9 cellular contexts compared by ENCODE assay signal in the genomic region with DNA sequence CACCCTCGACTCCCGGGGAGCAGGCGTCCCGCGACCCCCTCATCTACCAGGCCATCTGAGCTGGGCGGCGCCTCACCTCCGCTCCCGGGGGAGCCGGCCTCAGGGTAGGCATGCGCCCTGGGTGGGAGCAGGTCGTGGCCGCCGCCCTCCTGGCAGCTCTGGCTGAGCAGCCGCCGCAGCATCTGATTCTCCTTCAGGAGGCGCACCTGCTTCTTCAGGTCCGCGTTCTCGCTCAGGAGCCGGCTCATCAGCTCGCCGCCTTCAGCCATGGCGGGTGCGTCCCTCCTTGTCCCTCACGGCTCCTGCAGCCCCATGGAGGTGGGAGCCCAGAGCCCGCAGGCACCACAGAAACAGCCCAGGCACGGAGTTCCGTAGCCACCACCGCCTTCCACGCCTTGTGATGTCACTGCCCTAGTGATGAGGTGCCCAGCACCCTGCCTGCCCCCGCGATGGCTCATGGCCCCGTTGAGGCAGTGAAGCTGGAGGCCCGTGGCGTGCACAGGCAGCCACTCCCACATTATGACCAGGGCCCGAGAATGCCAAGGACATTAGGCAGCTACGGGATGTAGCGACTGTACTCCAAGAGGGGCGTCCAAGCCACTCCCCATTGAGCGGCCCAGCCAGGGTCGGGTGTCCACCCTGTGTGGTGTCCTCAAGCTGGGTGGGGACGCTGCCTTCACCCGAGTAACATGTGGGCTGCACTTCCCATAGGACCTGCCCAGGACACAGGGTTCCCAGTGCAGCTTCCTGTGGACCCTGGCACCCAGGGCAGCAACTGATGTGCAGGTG. TPM values are rescaled to one million over a fixed set of nuclear protein-coding genes. Genes with fewer than 3 reads are reported as not detected.
DNase-seq lines count a peak whose midpoint lies in the region; ATAC-seq and TF ChIP-seq lines count a peak whose summit lies in the region.
"Had no signal": no experiment of that assay in that cellular context is flagged by ENCODE, and none has a peak within 500 bp of the region (broad histone marks: within the 10 kb centered on the region; RNA-seq: fewer than 3 reads in every experiment).

No MANE protein-coding gene starts in this region.

- no peaks in the 10 kb centered on the region for H3K79me2 ChIP-seq in neural cell (replicated peaks; ENCODE audit: insufficient read depth, low read length)

- TF ChIP-seq EP300 in neural cell (conservative IDR thresholded peaks at IDR 0.05; ENCODE audit: poor library complexity, severe bottlenecking), result no peak

- H3K4me3 Mint-ChIP-seq in endodermal cell, result peak overlapping the region; percentile 51

- no peak for ATAC-seq in GM18907 (IDR thresholded peaks at IDR 0.05; ENCODE audit: unreplicated experiment)

- H3K27ac Mint-ChIP-seq in endodermal cell, result peak overlapping the region; percentile 44

- H3F3A ChIP-seq in neural cell (ENCODE audit: insufficient read depth, low read length, poor library complexity, severe bottlenecking), result no peaks in the 10 kb centered on the region

- DNase-seq in CMK (ENCODE audit: low read depth), result peak; percentile 29
- no peak for DNase-seq in NT2/D1 (ENCODE audit: low read depth, low spot score)
- peak; percentile 64 for DNase-seq in endodermal cell
- no peak for DNase-seq in tibial artery
- DNase-seq in NCI-H1417 (lab: John Stamatoyannopoulos, UW), result no peak
- no peak for DNase-seq in NCI-H2171 treated with DMSO at 0.1 percent for 48 hours (lab: John Stamatoyannopoulos, UW)
- DNase-seq: MV-4-11 had no signal

- H3K27ac ChIP-seq in endodermal cell (ENCODE audit: low read depth, low read length) (no peak overlapping the region), neural cell (ENCODE audit: low read length) (no peak overlapping the region), tibial artery (no peak overlapping the region)

- TF ChIP-seq CTCF in endodermal cell (conservative IDR thresholded peaks at IDR 0.05) (peak; percentile 16), neural cell (IDR thresholded peaks at IDR 0.05; ENCODE audit: poor library complexity, severe bottlenecking) (no peak), tibial artery (IDR thresholded peaks at IDR 0.05) (no peak)

- no peak overlapping the region for H2AFZ ChIP-seq in neural cell (ENCODE audit: low read depth, low read length)

- no peaks in the 10 kb centered on the region for H3K27me3 Mint-ChIP-seq in endodermal cell (ENCODE audit: insufficient read depth)

- TF ChIP-seq RAD21 in neural cell (conservative IDR thresholded peaks at IDR 0.05), result no peak

- H3K4me3 ChIP-seq in NT2/D1 (ENCODE audit: insufficient read length, low read depth) (no peak overlapping the region), endodermal cell (ENCODE audit: low read length) (no peak overlapping the region), neural cell (ENCODE audit: low read length) (peak overlapping the region; percentile 33), tibial artery (no peak overlapping the region)

- H3K9me2 ChIP-seq in neural cell (ENCODE audit: insufficient read depth, low read length), result no peaks in the 10 kb centered on the region

- WGBS in endodermal cell (ENCODE audit: insufficient coverage in 1 of 2, insufficient read length in 1 of 2), 2 experiments, result 93 to 95% methylated on average over 18 to 44 of the region's 44 CpGs

- no peaks in the 10 kb centered on the region for H4K20me1 ChIP-seq in neural cell (ENCODE audit: insufficient read depth)

- peaks cover 25% of the 10 kb centered on the region for H3K36me3 ChIP-seq in NT2/D1 (ENCODE audit: insufficient read depth, insufficient read length, low read length)
- H3K36me3 ChIP-seq in endodermal cell (ENCODE audit: control insufficient read depth, insufficient read depth, low read length), result no peaks in the 10 kb centered on the region
- no peaks in the 10 kb centered on the region for H3K36me3 ChIP-seq in neural cell (ENCODE audit: insufficient read depth, low read length)
- peaks cover 0 to 13% (median under 1%) of the 10 kb centered on the region in 3 donors for H3K36me3 ChIP-seq in tibial artery

- H3K9ac ChIP-seq in NT2/D1 (ENCODE audit: insufficient read length, low read depth) (peak overlapping the region; percentile 61), endodermal cell (ENCODE audit: extremely low read depth, low read length, poor library complexity, severe bottlenecking) (no peak overlapping the region), neural cell (ENCODE audit: low read length) (no peak overlapping the region)

- intact Hi-C loops in tibial artery (cut with DNase I; ENCODE audit: low total_unique reads), result no loop called here

- peaks cover 3% of the 10 kb centered on the region for H3K4me1 Mint-ChIP-seq in endodermal cell

- H3K36me3 Mint-ChIP-seq in endodermal cell (ENCODE audit: low read depth), result peaks cover 11% of the 10 kb centered on the region

- peaks cover 32% of the 10 kb centered on the region for H3K4me1 ChIP-seq in NT2/D1 (ENCODE audit: insufficient read depth, insufficient read length)
- H3K4me1 ChIP-seq in endodermal cell (ENCODE audit: control insufficient read depth, insufficient read depth, low read length), result no peaks in the 10 kb centered on the region
- H3K4me1 ChIP-seq in tibial artery, result peaks cover 0 to 11% (median 4%) of the 10 kb centered on the region in 4 donors

- peaks cover under 1% of the 10 kb centered on the region for H3K9me3 Mint-ChIP-seq in endodermal cell

- no peak overlapping the region for H3K4me2 ChIP-seq in neural cell (ENCODE audit: low read length)

- H3K27me3 ChIP-seq in NT2/D1 (ENCODE audit: insufficient read depth, insufficient read length), result no peaks in the 10 kb centered on the region
- no peaks in the 10 kb centered on the region for H3K27me3 ChIP-seq in endodermal cell (ENCODE audit: control insufficient read depth, insufficient read depth, low read length, poor library complexity, severe bottlenecking)
- H3K27me3 ChIP-seq in neural cell (ENCODE audit: insufficient read depth, low read depth, low read length), result no peaks in the 10 kb centered on the region
- H3K27me3 ChIP-seq in tibial artery, result peaks cover 0 to 7% of the 10 kb centered on the region in 2 donors

- H3K9me3 ChIP-seq in NT2/D1 (ENCODE audit: insufficient read depth, low read length) (no peaks in the 10 kb centered on the region), endodermal cell (ENCODE audit: control insufficient read depth, low read length) (no peaks in the 10 kb centered on the region), neural cell (ENCODE audit: low read length) (no peaks in the 10 kb centered on the region), tibial artery (no peaks in the 10 kb centered on the region)

TF ChIP-seq in neural cell, 6 proteins besides CTCF, POLR2A, EP300 and RAD21:
- no peak for TF ChIP-seq MXI1 (conservative IDR thresholded peaks at IDR 0.05; ENCODE audit: poor library complexity, severe bottlenecking)
- TF ChIP-seq SMC3 (conservative IDR thresholded peaks at IDR 0.05; ENCODE audit: poor library complexity), result no peak
- TF ChIP-seq POLR2AphosphoS5 (IDR thresholded peaks at IDR 0.05), result no peak
- TF ChIP-seq TAF1 (IDR thresholded peaks at IDR 0.05; ENCODE audit: low read depth), result no peak
- TF ChIP-seq EZH2 (IDR thresholded peaks at IDR 0.05; ENCODE audit: borderline replicate concordance, insufficient read depth, low read length, poor library complexity, severe bottlenecking), result no peak
- TF ChIP-seq, protein P1, sequence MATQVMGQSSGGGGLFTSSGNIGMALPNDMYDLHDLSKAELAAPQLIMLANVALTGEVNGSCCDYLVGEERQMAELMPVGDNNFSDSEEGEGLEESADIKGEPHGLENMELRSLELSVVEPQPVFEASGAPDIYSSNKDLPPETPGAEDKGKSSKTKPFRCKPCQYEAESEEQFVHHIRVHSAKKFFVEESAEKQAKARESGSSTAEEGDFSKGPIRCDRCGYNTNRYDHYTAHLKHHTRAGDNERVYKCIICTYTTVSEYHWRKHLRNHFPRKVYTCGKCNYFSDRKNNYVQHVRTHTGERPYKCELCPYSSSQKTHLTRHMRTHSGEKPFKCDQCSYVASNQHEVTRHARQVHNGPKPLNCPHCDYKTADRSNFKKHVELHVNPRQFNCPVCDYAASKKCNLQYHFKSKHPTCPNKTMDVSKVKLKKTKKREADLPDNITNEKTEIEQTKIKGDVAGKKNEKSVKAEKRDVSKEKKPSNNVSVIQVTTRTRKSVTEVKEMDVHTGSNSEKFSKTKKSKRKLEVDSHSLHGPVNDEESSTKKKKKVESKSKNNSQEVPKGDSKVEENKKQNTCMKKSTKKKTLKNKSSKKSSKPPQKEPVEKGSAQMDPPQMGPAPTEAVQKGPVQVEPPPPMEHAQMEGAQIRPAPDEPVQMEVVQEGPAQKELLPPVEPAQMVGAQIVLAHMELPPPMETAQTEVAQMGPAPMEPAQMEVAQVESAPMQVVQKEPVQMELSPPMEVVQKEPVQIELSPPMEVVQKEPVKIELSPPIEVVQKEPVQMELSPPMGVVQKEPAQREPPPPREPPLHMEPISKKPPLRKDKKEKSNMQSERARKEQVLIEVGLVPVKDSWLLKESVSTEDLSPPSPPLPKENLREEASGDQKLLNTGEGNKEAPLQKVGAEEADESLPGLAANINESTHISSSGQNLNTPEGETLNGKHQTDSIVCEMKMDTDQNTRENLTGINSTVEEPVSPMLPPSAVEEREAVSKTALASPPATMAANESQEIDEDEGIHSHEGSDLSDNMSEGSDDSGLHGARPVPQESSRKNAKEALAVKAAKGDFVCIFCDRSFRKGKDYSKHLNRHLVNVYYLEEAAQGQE (IDR thresholded peaks at IDR 0.05; ENCODE audit: borderline replicate concordance), result no peak

RNA-seq across cellular contexts. Expression of gene SPATC1L, which starts 1.5 kb away (rescaled TPM):
- total RNA-seq in endodermal cell, result 10 to 100 TPM; 29.5 to 31.9 TPM
- polyA plus RNA-seq in endodermal cell (2013, experiment 1 of 2), result 32.1 TPM
- polyA plus RNA-seq in endodermal cell (2013, experiment 2 of 2), result 33.4 TPM
- polyA plus RNA-seq in neural cell, result 14.8 and 20.6 TPM in 2 replicates
- 9.4 and 10.7 TPM in 2 replicates for polyA minus RNA-seq in neural cell

RNA-seq across cellular contexts. Expression of gene FTCD, which starts 27.4 kb away (rescaled TPM):
- 1 to 10 TPM; 3.5 to 4.6 TPM for total RNA-seq in endodermal cell
- polyA plus RNA-seq in endodermal cell (2013, experiment 1 of 2), result 3.0 TPM
- 1.0 TPM for polyA plus RNA-seq in endodermal cell (2013, experiment 2 of 2)
- polyA plus RNA-seq in neural cell, result 1.4 and 2.0 TPM in 2 replicates
- 0.73 and 1.3 TPM in 2 replicates for polyA minus RNA-seq in neural cell

RNA-seq across cellular contexts. Expression of gene LSS, which starts 45.8 kb away (rescaled TPM):
- total RNA-seq in endodermal cell, result 10 to 100 TPM; 56.7 to 85.2 TPM
- 101 TPM for polyA plus RNA-seq in endodermal cell (2013, experiment 1 of 2)
- 100 TPM for polyA plus RNA-seq in endodermal cell (2013, experiment 2 of 2)
- polyA plus RNA-seq in neural cell, result 101 and 123 TPM in 2 replicates
- polyA minus RNA-seq in neural cell, result 83.8 and 88.1 TPM in 2 replicates

Comparison
In these comparisons a context has a peak if more than half of its experiments do, and no peak if none do; other contexts are left out.
1. DNase-seq: peak in CMK (single experiment) and endodermal cell (single experiment); none in NT2/D1 (single experiment), tibial artery (0 of 2), NCI-H1417 (0 of 3) and NCI-H2171 treated with DMSO at 0.1 percent for 48 hours (single experiment).